ENCODE assay signal across 8 cellular contexts in genomic region chr2:167900435-167900834, GRCh38.
"Had no signal": no experiment of that assay in that cellular context is flagged by ENCODE, and none has a peak within 500 bp of the region (broad histone marks: within the 10 kb centered on the region; RNA-seq: fewer than 3 reads in every experiment).

No MANE protein-coding gene starts in this region.

- H2AFZ ChIP-seq: GM23248 had no signal

- H3K27ac ChIP-seq: GM23248 had no signal

- H3K4me3 ChIP-seq: GM23248 had no signal

- H3K4me1 Mint-ChIP-seq: IgD-negative memory B cell had no signal

- H3K4me3 Mint-ChIP-seq: H9, IgD-negative memory B cell had no signal

- DNase-seq: GM23248, GOT3, H9, HCEC 1CT, KG1 had no signal

- H3K9ac ChIP-seq: GM23248 had no signal

- FAIRE-seq: H54, HTR-8/SVneo had no signal

- H3K27ac Mint-ChIP-seq: H9, IgD-negative memory B cell had no signal
